ENCODE assay signal across 26 cellular contexts in the genomic region with DNA sequence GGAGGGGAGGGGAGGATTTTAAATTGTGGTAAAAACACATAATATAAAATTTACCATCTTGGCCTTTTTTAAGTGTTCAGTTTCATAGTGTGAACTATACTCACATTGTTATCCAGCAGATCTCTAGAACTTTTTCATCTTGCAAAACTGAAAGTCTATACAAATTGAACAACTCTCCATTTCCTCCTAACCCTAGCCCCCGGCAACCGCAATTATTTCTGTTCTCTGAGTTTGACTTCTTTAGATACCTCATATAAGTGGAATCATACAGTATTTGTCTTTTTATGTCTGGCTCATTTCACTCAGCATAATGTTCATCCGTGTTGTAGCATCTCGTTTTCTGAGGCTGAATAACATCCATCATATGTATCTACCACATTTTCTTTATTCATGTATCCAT.
"Had no signal": no experiment of that assay in that cellular context is flagged by ENCODE, and none has a peak within 500 bp of the region (broad histone marks: within the 10 kb centered on the region; RNA-seq: fewer than 3 reads in every experiment).

No MANE protein-coding gene starts in this region.

- H3K4me1 ChIP-seq: ascending aorta, body of pancreas had no signal

- H3K4me1 Mint-ChIP-seq: activated B cell treated with CpG ODN at 0.5 μM for 24 hours; activated naive CD8-positive, alpha-beta T cell treated with anti-CD3 and anti-CD28 coated beads, Interleukin-2, amount 50 U/mL, for 24 hours; IgD-negative memory B cell had no signal

- H3K4me3 ChIP-seq: ascending aorta, body of pancreas had no signal

- H3K4me3 Mint-ChIP-seq: activated B cell treated with CpG ODN at 0.5 μM for 24 hours; activated naive CD8-positive, alpha-beta T cell treated with anti-CD3 and anti-CD28 coated beads, Interleukin-2, amount 50 U/mL, for 24 hours; IgD-negative memory B cell; T-helper 17 cell had no signal

- ATAC-seq: activated naive CD8-positive, alpha-beta T cell treated with anti-CD3 and anti-CD28 coated beads, Interleukin-2, amount 50 U/mL, for 24 hours; body of pancreas; PC-3; T-helper 17 cell had no signal

- H3K27me3 ChIP-seq: ascending aorta, body of pancreas had no signal

- H3K9me3 Mint-ChIP-seq: activated naive CD8-positive, alpha-beta T cell treated with anti-CD3 and anti-CD28 coated beads, Interleukin-2, amount 50 U/mL, for 24 hours had no signal

- H3K27ac Mint-ChIP-seq: activated B cell treated with CpG ODN at 0.5 μM for 24 hours; activated naive CD8-positive, alpha-beta T cell treated with anti-CD3 and anti-CD28 coated beads, Interleukin-2, amount 50 U/mL, for 24 hours; IgD-negative memory B cell; T-helper 17 cell had no signal

- H3K36me3 Mint-ChIP-seq: IgD-negative memory B cell had no signal

- DNase-seq: activated B cell treated with CpG ODN at 0.5 μM for 24 hours; activated CD8-positive, alpha-beta memory T cell treated with anti-CD3 and anti-CD28 coated beads for 24 hours; activated effector memory CD4-positive, alpha-beta T cell treated with Interleukin-2 at 50 U/mL for 16 hours; activated naive CD4-positive, alpha-beta T cell treated with anti-CD3 and anti-CD28 coated beads, Interleukin-2, amount 50 U/mL, for 16 hours; activated naive CD8-positive, alpha-beta T cell treated with anti-CD3 and anti-CD28 coated beads, Interleukin-2, amount 50 U/mL, for 24 hours; activated T-cell treated with anti-CD3 and anti-CD28 coated beads for 4 hours; amniotic stem cell; body of pancreas; central memory CD4-positive, alpha-beta T cell; cortex of kidney; KG1; NCI-H1105 treated with DMSO at 0.1 percent for 48 hours; NCI-H1436 treated with DMSO at 0.1 percent for 48 hours; NCI-H187; NCI-H2081; NCI-H510A treated with DMSO at 0.1 percent for 48 hours; NCI-H69; PC-3; SHP77 treated with DMSO at 0.1 percent for 48 hours; T-helper 17 cell; T1000 had no signal

- H3K9me3 ChIP-seq: ascending aorta, body of pancreas had no signal

- H3K27me3 Mint-ChIP-seq: activated naive CD8-positive, alpha-beta T cell treated with anti-CD3 and anti-CD28 coated beads, Interleukin-2, amount 50 U/mL, for 24 hours; IgD-negative memory B cell had no signal

- FAIRE-seq: bronchial epithelial cell, RCC 7860, TTC549 had no signal

- H3K36me3 ChIP-seq: ascending aorta had no signal

- H3K27ac ChIP-seq: ascending aorta, body of pancreas had no signal
